ENCODE assay signal across 15 cellular contexts in the genomic region with DNA sequence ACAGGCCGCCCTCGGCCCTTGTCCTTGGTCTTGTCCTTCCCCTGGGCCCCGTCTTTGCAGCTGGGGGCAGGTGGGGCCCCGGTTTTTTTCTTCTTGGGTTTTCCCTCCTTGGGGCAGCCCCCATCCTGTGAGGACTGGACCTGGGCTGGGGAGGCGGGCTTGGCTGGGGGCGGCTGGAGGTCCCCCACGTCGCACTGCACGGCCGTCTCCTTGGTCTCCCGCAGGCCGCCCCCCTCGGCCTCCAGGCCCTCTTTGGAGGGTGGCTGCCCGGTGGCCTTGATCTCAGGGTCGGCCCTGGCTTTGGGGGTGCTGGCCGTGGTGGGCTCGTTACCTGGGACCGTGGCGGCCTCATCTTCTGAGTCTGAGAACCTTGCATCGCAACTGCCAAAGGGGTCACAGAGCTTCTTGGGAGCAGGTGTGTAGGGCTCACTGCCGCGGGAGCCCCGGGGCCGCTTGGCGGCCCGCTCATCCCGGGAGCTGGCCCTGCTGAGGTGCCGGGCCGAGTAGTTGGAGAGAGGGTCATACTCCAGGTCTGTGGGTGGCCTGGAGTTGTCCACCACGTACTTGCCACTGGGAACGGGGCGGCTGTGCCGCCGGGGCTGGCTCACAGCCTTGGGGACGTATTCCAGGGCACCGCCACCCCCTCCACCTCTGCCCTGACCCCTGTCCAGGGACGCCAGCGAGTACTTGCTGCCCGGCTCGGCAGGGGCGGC.
"Had no signal": no experiment of that assay in that cellular context is flagged by ENCODE, and none has a peak within 500 bp of the region (broad histone marks: within the 10 kb centered on the region; RNA-seq: fewer than 3 reads in every experiment).

No MANE protein-coding gene starts in this region.

- H3K27ac ChIP-seq: brain microvascular endothelial cell, lower lobe of right lung, thyroid gland had no signal

- H3K4me1 ChIP-seq: lower lobe of right lung, uterus had no signal

- DNase-seq: activated CD4-positive, alpha-beta T cell treated with anti-CD3 and anti-CD28 coated beads, Interleukin-2, amount 10 ng/mL, durations not matched to agents 24 days and 14 days; activated CD8-positive, alpha-beta memory T cell treated with anti-CD3 and anti-CD28 coated beads for 24 hours; activated naive CD4-positive, alpha-beta T cell treated with anti-CD3 and anti-CD28 coated beads, Interleukin-2, amount 50 U/mL, for 16 hours; amygdala; brain microvascular endothelial cell; dermis blood vessel endothelial cell; immature natural killer cell; lower lobe of right lung; naive thymus-derived CD8-positive, alpha-beta T cell; occipital lobe; stimulated activated CD4-positive, alpha-beta T cell treated with anti-CD3 and anti-CD28 coated beads, Interleukin-4, amount 100 ng/mL, for 1 hour; stimulated activated CD8-positive, alpha-beta memory T cell treated with anti-CD3 and anti-CD28 coated beads, Interleukin-4, amount 100 ng/mL, for 48 hours; thyroid gland had no signal

- H3K36me3 ChIP-seq: uterus had no signal

- H3K9me3 ChIP-seq: lower lobe of right lung, mucosa of descending colon, thyroid gland, uterus had no signal

- ATAC-seq: naive thymus-derived CD8-positive, alpha-beta T cell had no signal

- H3K4me3 ChIP-seq: lower lobe of right lung, mucosa of descending colon, thyroid gland, uterus had no signal

- H3K27me3 ChIP-seq: brain microvascular endothelial cell, thyroid gland, uterus had no signal
